Comparison of ENCODE assay signal across 8 cellular contexts in genomic region chr16:11224096-11224893, GRCh38. TPM values are rescaled to one million over a fixed set of nuclear protein-coding genes. Genes with fewer than 3 reads are reported as not detected.
DNase-seq lines count a peak whose midpoint lies in the region; ATAC-seq and TF ChIP-seq lines count a peak whose summit lies in the region.

No MANE protein-coding gene starts in this region.

- H3K4me2 ChIP-seq in neural progenitor cell, result no peak overlapping the region

- no peaks in the 10 kb centered on the region; the same call in 1 of the 2 replicates for H3K27me3 Mint-ChIP-seq in WTC11 (ENCODE audit: low read depth)
- H3K27me3 Mint-ChIP-seq in neural progenitor cell (ENCODE audit: insufficient read depth, low read depth), result peaks cover 8% of the 10 kb centered on the region

- H3K36me3 Mint-ChIP-seq in WTC11 (no peaks in the 10 kb centered on the region), neural progenitor cell (no peaks in the 10 kb centered on the region)

- H3K9me3 Mint-ChIP-seq in WTC11 (peaks cover under 1% of the 10 kb centered on the region), neural progenitor cell (no peaks in the 10 kb centered on the region)

- CTCF ChIA-PET in WTC11 (lab: Charles Lee), result interaction anchor here (1.8 kb wide), 1 partner anchor 147 kb away, joined by 8 read pairs; no protein-coding TSS in a partner anchor

- H3K4me1 Mint-ChIP-seq in WTC11, result peaks cover 9% of the 10 kb centered on the region
- peaks cover 6% of the 10 kb centered on the region for H3K4me1 Mint-ChIP-seq in neural progenitor cell

- POLR2A ChIA-PET in WTC11 (lab: Charles Lee), result interaction anchor here (0.6 to 1.1 kb wide), 2 partner anchors 15 to 32 kb away, joined by 3 read pairs; partner anchors contain the start of gene SOCS1

- H3K36me3 ChIP-seq in neural progenitor cell, result no peaks in the 10 kb centered on the region

- ATAC-seq in HG03045 (IDR thresholded peaks at IDR 0.05; ENCODE audit: unreplicated experiment) (peak; percentile 37), WTC11 (peak; percentile 90)

- H4K20me1 ChIP-seq in neural progenitor cell (ENCODE audit: low read depth), result no peaks in the 10 kb centered on the region

- no peak overlapping the region for H3K9ac ChIP-seq in neural progenitor cell

- DNase-seq in GF-D8 (lab: John Stamatoyannopoulos, UW), result peak; percentile 95
- peak; percentile 48 for DNase-seq in WTC11 (ENCODE audit: low spot score)
- DNase-seq in coronary artery (ENCODE audit: low spot score), result no peak
- DNase-seq in neural progenitor cell (ENCODE audit: low spot score), result peak; percentile 41
- DNase-seq in ureter (ENCODE audit: low spot score), result peak; percentile 76
- no peak for DNase-seq in COLO829 (ENCODE audit: low spot score)
- no peak for DNase-seq in 8988T

- H3K9me3 ChIP-seq in neural progenitor cell (ENCODE audit: low read depth), result no peaks in the 10 kb centered on the region

- H3F3A ChIP-seq in neural progenitor cell (ENCODE audit: low read depth), result no peaks in the 10 kb centered on the region

- H3K27ac Mint-ChIP-seq in WTC11, result no peak overlapping the region
- H3K27ac Mint-ChIP-seq in neural progenitor cell, result peak overlapping the region; percentile 69

- peak overlapping the region; percentile 85 for H2AFZ ChIP-seq in neural progenitor cell (replicated peaks)

- H3K4me3 ChIP-seq in coronary artery (no peak overlapping the region), neural progenitor cell (no peak overlapping the region)

- H3K4me1 ChIP-seq in neural progenitor cell, result peaks cover 3% of the 10 kb centered on the region

- H3K4me3 Mint-ChIP-seq in WTC11, result no peak overlapping the region
- no peak overlapping the region for H3K4me3 Mint-ChIP-seq in neural progenitor cell

- H3K27ac ChIP-seq in coronary artery (peak overlapping the region; percentile 16 to 58), neural progenitor cell (no peak overlapping the region)

- no peaks in the 10 kb centered on the region for H3K79me2 ChIP-seq in neural progenitor cell (ENCODE audit: low read depth)

- TF ChIP-seq CTCF in WTC11 (IDR thresholded peaks at IDR 0.05), result no peak
- no peak for TF ChIP-seq CTCF in coronary artery (IDR thresholded peaks at IDR 0.05)
- no peak for TF ChIP-seq CTCF in neural progenitor cell (IDR thresholded peaks at IDR 0.05)

- no peaks in the 10 kb centered on the region for H3K27me3 ChIP-seq in neural progenitor cell

TF ChIP-seq in WTC11, 78 proteins besides CTCF, POLR2A, EP300 and RAD21:
- TF ChIP-seq GABPB1 (CRISPR knock-in tag; IDR thresholded peaks at IDR 0.05) (peak; percentile 42; the same call in 1 of the 2 replicates), SOX15 (CRISPR knock-in tag; IDR thresholded peaks at IDR 0.05) (no peak)
TF ChIP-seq in WTC11: peak in this region for 1.

RNA-seq across cellular contexts. Expression of gene SOCS1, which starts 31.7 kb away (rescaled TPM):
- 62.3 to 67.1 TPM (median 62.5 TPM) in 3 replicates for total RNA-seq in WTC11 (2021)
- 1.6 and 7.3 TPM in 2 replicates for total RNA-seq in neural progenitor cell (ENCODE audit: low replicate concordance)
- 6.9 TPM for total RNA-seq in ureter

RNA-seq across cellular contexts. Expression of gene TNP2, which starts 44.8 kb away (rescaled TPM):
- total RNA-seq in WTC11 (2021), result not detected in 3 replicates
- total RNA-seq in neural progenitor cell (ENCODE audit: low replicate concordance), result not detected in 2 replicates
- total RNA-seq in ureter, result not detected

RNA-seq across cellular contexts. Expression of gene PRM3, which starts 49.1 kb away (rescaled TPM):
- total RNA-seq in WTC11 (2021) (not detected in 3 replicates), neural progenitor cell (ENCODE audit: low replicate concordance) (not detected in 2 replicates), ureter (not detected)

RNA-seq across cellular contexts. Expression of gene PRM2, which starts 52.0 kb away (rescaled TPM):
- total RNA-seq in WTC11 (2021) (not detected in 3 replicates), neural progenitor cell (ENCODE audit: low replicate concordance) (not detected in 2 replicates), ureter (not detected)

RNA-seq across cellular contexts. Expression of gene PRM1, which starts 56.8 kb away (rescaled TPM):
- total RNA-seq in WTC11 (2021) (0.48 TPM in 1 of 3 replicates, not detected in the others), neural progenitor cell (ENCODE audit: low replicate concordance) (not detected in 2 replicates), ureter (not detected)

Comparison
In these comparisons a context has a peak if more than half of its experiments do, and no peak if none do; other contexts are left out.
1. DNase-seq: peak in GF-D8 (single experiment), WTC11 (single experiment), neural progenitor cell (single experiment) and ureter (single experiment); none in coronary artery (single experiment), COLO829 (single experiment) and 8988T (single experiment).